In genomic region chr11:40285520-40285919, GRCh38 we compare ENCODE assay signal across 20 cellular contexts.
DNase-seq lines count a peak whose midpoint lies in the region; FAIRE-seq and TF ChIP-seq lines count a peak whose summit lies in the region.
"Had no signal": no experiment of that assay in that cellular context is flagged by ENCODE, and none has a peak within 500 bp of the region (broad histone marks: within the 10 kb centered on the region; RNA-seq: fewer than 3 reads in every experiment).

No MANE protein-coding gene starts in this region.

- no CpG with 5 or more reads among the region's 2 CpGs for WGBS in mesendoderm (ENCODE audit: extremely low coverage, insufficient coverage, low lambda C conversion rate)

- H2AK5ac ChIP-seq in mesendoderm (ENCODE audit: low read length): no peak overlapping the region

- no peak overlapping the region for H2BK15ac ChIP-seq in mesendoderm (replicated peaks; ENCODE audit: low read depth)

- peaks cover 2% of the 10 kb centered on the region for H3K4me1 ChIP-seq in mesendoderm (ENCODE audit: control insufficient read depth, low read depth, low read length)

- no peak overlapping the region for H2BK5ac ChIP-seq in mesendoderm (ENCODE audit: low read length)

- DNase-seq in NCI-H510A treated with DMSO at 0.1 percent for 48 hours (lab: John Stamatoyannopoulos, UW) (peak; percentile 48), NCI-H510A (lab: John Stamatoyannopoulos, UW) (no peak), dorsolateral prefrontal cortex (no peak), middle frontal gyrus (ENCODE audit: extremely low spot score, low spot score) (peak; percentile 2), posterior vena cava (ENCODE audit: low spot score) (no peak), mesendoderm (no peak), RCC 7860 (ENCODE audit: low spot score) (no peak)
- DNase-seq: 8988T; CD8-positive, alpha-beta memory T cell; COR-L47; DMS 273 treated with DMSO at 0.1 percent for 48 hours; DMS79; GDM1; HCEC 1CT had no signal

- H3K79me2 ChIP-seq in mesendoderm (ENCODE audit: control insufficient read depth, insufficient read depth, low read length): no peaks in the 10 kb centered on the region

- no peaks in the 10 kb centered on the region for H3K27me3 ChIP-seq in dorsolateral prefrontal cortex
- no peaks in the 10 kb centered on the region for H3K27me3 ChIP-seq in mesendoderm (ENCODE audit: insufficient read depth, low read length, poor library complexity)
- H3K27me3 ChIP-seq: BLaER1 treated with 17β-estradiol and CSF1 and Interleukin-3, amounts not matched to agents 10 nM and 100 nM had no signal

- no peak overlapping the region for H3K4me2 ChIP-seq in mesendoderm (ENCODE audit: low read length)
- H3K4me2 ChIP-seq: GM23338 had no signal

- no peak overlapping the region for H3K4ac ChIP-seq in mesendoderm (ENCODE audit: low read depth, low read length)

- FAIRE-seq in RCC 7860 (lab: Jason Lieb, UNC): no peak
- FAIRE-seq: GM12892, GM18507, H54 had no signal

- H3K79me1 ChIP-seq in mesendoderm (ENCODE audit: low read length): no peaks in the 10 kb centered on the region

- H4K8ac ChIP-seq in mesendoderm (ENCODE audit: low read depth, low read length): no peak overlapping the region

- H3K36me3 ChIP-seq in mesendoderm (ENCODE audit: control insufficient read depth, insufficient read depth, low read length): no peaks in the 10 kb centered on the region
- H3K36me3 ChIP-seq: BLaER1 treated with 17β-estradiol and CSF1 and Interleukin-3, amounts not matched to agents 10 nM and 100 nM had no signal

- no peak overlapping the region for H3K18ac ChIP-seq in mesendoderm (ENCODE audit: low read length)

- H2BK120ac ChIP-seq in mesendoderm (ENCODE audit: low read depth, low read length): no peak overlapping the region

- H3K9ac ChIP-seq in mesendoderm (ENCODE audit: low read length): no peak overlapping the region
- H3K9ac ChIP-seq: BLaER1 treated with 17β-estradiol and CSF1 and Interleukin-3, amounts not matched to agents 10 nM and 100 nM had no signal

- H3K4me3 ChIP-seq in dorsolateral prefrontal cortex (peak overlapping the region in 33 of 59 donors; percentile 7 to 87 (median 21)), mesendoderm (ENCODE audit: low read length) (no peak overlapping the region)
- H3K4me3 ChIP-seq: BLaER1 treated with 17β-estradiol and CSF1 and Interleukin-3, amounts not matched to agents 10 nM and 100 nM; GM23338 had no signal

- intact Hi-C loops in dorsolateral prefrontal cortex (cut with DNase I): no loop called here
- intact Hi-C loops in posterior vena cava (cut with DNase I): no loop called here

- no peak overlapping the region for H4K5ac ChIP-seq in mesendoderm (ENCODE audit: low read length)

- H3K27ac ChIP-seq in dorsolateral prefrontal cortex (peak overlapping the region in 22 of 59 donors; percentile 0 to 66 (median 22)), mesendoderm (ENCODE audit: low read depth, low read length) (no peak overlapping the region)
- H3K27ac ChIP-seq: HL-60 had no signal

- no peak for TF ChIP-seq CTCF in dorsolateral prefrontal cortex (IDR thresholded peaks at IDR 0.05 in 54 of 56, conservative IDR thresholded peaks at IDR 0.05 in 2 of 56; ENCODE audit: low read depth in 1 of 56, partially characterized antibody in 56 of 56)

- H3K23ac ChIP-seq in mesendoderm (ENCODE audit: low read length): no peak overlapping the region

- no peak overlapping the region for H3K56ac ChIP-seq in mesendoderm (ENCODE audit: low read length)

Comparison
In these comparisons a context has a peak if more than half of its experiments do, and no peak if none do; other contexts are left out.
1. DNase-seq: peak in NCI-H510A treated with DMSO at 0.1 percent for 48 hours (single experiment) and middle frontal gyrus (single experiment); none in NCI-H510A (single experiment), dorsolateral prefrontal cortex (0 of 10), posterior vena cava (single experiment), mesendoderm (single experiment) and RCC 7860 (single experiment).